ENCODE assay signal across 10 cellular contexts in the genomic region with DNA sequence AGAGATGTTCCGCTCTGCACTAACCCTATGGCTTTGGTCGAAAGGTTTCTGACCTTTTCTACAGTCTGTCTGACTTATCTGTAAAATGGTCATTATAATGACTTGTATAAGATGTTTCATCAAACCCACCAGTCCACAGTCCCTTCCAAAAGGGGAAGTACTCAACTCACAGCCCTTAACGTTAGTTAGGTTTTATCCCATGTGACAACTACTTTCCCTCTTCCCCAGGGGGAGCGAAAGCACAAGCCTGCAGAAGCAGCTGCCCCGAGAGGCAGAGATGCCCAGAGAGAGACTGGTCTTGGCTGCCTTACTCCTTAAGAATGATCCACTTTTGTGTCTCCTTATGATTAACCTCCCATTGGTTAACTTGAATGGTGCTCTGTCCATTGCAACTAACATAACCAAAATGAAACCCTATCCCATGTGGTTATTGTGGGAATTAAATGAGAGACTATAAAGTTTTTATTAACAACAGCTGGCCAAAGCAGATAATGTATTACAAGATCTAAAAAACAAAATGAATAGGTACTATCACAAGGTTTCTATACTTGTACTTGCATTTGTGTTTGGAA. TPM values are rescaled to one million over a fixed set of nuclear protein-coding genes. Genes with fewer than 3 reads are reported as not detected.
A peak's percentile ranks its signal among the peaks of the same experiment; 100 is the strongest.
DNase-seq lines count a peak whose midpoint lies in the region; ATAC-seq, FAIRE-seq and TF ChIP-seq lines count a peak whose summit lies in the region.
"Had no signal": no experiment of that assay in that cellular context is flagged by ENCODE, and none has a peak within 500 bp of the region (broad histone marks: within the 10 kb centered on the region; RNA-seq: fewer than 3 reads in every experiment).

No MANE protein-coding gene starts in this region.

- peak; percentile 16 for FAIRE-seq in GM12891 (lab: Jason Lieb, UNC)

- DNase-seq in GM12891 (ENCODE audit: insufficient read length, low spot score) (no peak), KBM-7 (peak; percentile 83), UCSD-AML1 (lab: John Stamatoyannopoulos, UW; ENCODE audit: unreplicated experiment) (peak; percentile 15), myocyte (ENCODE audit: low read depth) (peak; percentile 67), NCI-H2227 treated with DMSO at 0.1 percent for 48 hours (lab: John Stamatoyannopoulos, UW) (no peak), NCI-H748 treated with DMSO at 0.1 percent for 48 hours (lab: John Stamatoyannopoulos, UW) (no peak), NCI-H1694 (lab: John Stamatoyannopoulos, UW) (no peak)
- DNase-seq: NK-92 treated with Interleukin-12 subunit alpha and Interleukin-12 subunit beta, amount 100 ng/mL, for 24 hours; tibial artery had no signal

- no peak for TF ChIP-seq POLR2A in GM12891 (IDR thresholded peaks at IDR 0.05; ENCODE audit: low read depth, low read length)

- in situ Hi-C loops in KBM-7 (cut with MboI; ENCODE audit: low pct_unique_long_range_greater_than_20kb, low sequenced_read_pairs) = no loop called here

- ATAC-seq in HG03571 (IDR thresholded peaks at IDR 0.05; ENCODE audit: unreplicated experiment) = no peak

TF ChIP-seq in GM12891, 5 proteins besides CTCF, POLR2A, EP300 and RAD21:
- TF ChIP-seq POU2F2 (IDR thresholded peaks at IDR 0.05; ENCODE audit: low read depth, low read length) (no peak), POLR2AphosphoS5 (IDR thresholded peaks at IDR 0.05; ENCODE audit: low read depth, low read length) (no peak), PAX5 (IDR thresholded peaks at IDR 0.05; ENCODE audit: insufficient read depth, low read length, severe bottlenecking) (no peak), TAF1 (IDR thresholded peaks at IDR 0.05; ENCODE audit: low read depth, low read length) (no peak), SPI1 (IDR thresholded peaks at IDR 0.05; ENCODE audit: low read depth, low read length) (no peak)

RNA-seq across cellular contexts. Expression of a gene that starts 6.4 kb away (rescaled TPM):
- polyA plus RNA-seq in GM12891 (2012; ENCODE audit: low read depth, missing spikeins) = 3.8 TPM
- total RNA-seq in myocyte = 5.2 and 7.1 TPM in 2 replicates
- 3.8 TPM for polyA plus RNA-seq in myocyte (2012)

RNA-seq across cellular contexts. Expression of a gene that starts 6.5 kb away (rescaled TPM):
- polyA plus RNA-seq in GM12891 (2012; ENCODE audit: low read depth, missing spikeins) = 0.45 TPM
- 6.1 and 9.6 TPM in 2 replicates for total RNA-seq in myocyte
- polyA plus RNA-seq in myocyte (2012) = 5.1 TPM

Comparison
In these comparisons a context has a peak if more than half of its experiments do, and no peak if none do; other contexts are left out.
1. DNase-seq: peak in KBM-7 (single experiment), UCSD-AML1 (single experiment) and myocyte (single experiment); none in GM12891 (single experiment), NCI-H2227 treated with DMSO at 0.1 percent for 48 hours (single experiment), NCI-H748 treated with DMSO at 0.1 percent for 48 hours (single experiment) and NCI-H1694 (single experiment).